18 cellular contexts compared by ENCODE assay signal in the genomic region with DNA sequence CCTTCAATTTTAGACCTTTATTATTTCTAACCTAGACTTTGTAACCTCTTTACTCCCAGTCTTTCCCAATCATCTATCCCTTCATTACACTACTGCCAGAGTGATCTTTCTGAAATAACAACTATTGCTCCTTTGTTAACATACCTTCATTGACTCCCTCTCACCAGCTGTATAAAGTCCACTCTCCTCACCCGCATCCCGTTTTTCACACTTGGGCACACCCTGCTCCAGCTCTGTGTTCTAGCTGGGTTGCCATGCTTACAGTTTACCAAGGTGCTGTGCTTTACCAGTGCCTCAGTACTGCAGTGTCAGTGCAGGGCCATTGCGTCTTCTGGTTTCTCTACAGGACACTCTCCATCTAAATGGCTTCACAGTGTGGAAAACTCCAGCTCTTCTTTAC.
A peak's percentile ranks its signal among the peaks of the same experiment; 100 is the strongest.
DNase-seq lines count a peak whose midpoint lies in the region; ATAC-seq and TF ChIP-seq lines count a peak whose summit lies in the region.
"Had no signal": no experiment of that assay in that cellular context is flagged by ENCODE, and none has a peak within 500 bp of the region (broad histone marks: within the 10 kb centered on the region; RNA-seq: fewer than 3 reads in every experiment).

No MANE protein-coding gene starts in this region.

- H3K23ac ChIP-seq in mesenchymal stem cell (ENCODE audit: low read length in 2 of 2), result peak overlapping the region in 1 of 2 experiments; percentile 34

- POLR2A ChIA-PET in SK-N-SH (lab: Yijun Ruan, JAX), result interaction anchor here (0.6 kb wide), 1 partner anchor 148 kb away, joined by 4 read pairs; the partner anchor contains the start of gene NFIA

- no peak overlapping the region for H2BK5ac ChIP-seq in mesenchymal stem cell (ENCODE audit: low read depth, low read length, poor library complexity, severe bottlenecking)

- no peak overlapping the region for H3K9ac ChIP-seq in endocrine pancreas (ENCODE audit: control insufficient read depth, insufficient read depth, low read length)
- no peak overlapping the region for H3K9ac ChIP-seq in mesenchymal stem cell (ENCODE audit: low read length)
- H3K9ac ChIP-seq in SK-N-SH, result no peak overlapping the region

- DNase-seq in left ventricle myocardium superior (no peak), left ventricle myocardium inferior (no peak), mesenchymal stem cell (no peak), NCI-H510A (lab: John Stamatoyannopoulos, UW) (no peak), AG08396 (ENCODE audit: low spot score) (no peak), SK-N-SH (no peak)
- no peak for DNase-seq in activated CD4-positive, alpha-beta T cell treated with anti-CD3 and anti-CD28 coated beads for 48 hours
- DNase-seq: COR-L47, DMS153, EL, IMR-90, NCI-H1417, NCI-H2029 treated with DMSO at 0.1 percent for 48 hours, NCI-H2227 treated with DMSO at 0.1 percent for 48 hours, NCI-H82, SHP77 had no signal

- H4K20me1 ChIP-seq in SK-N-SH (ENCODE audit: insufficient read depth), result no peaks in the 10 kb centered on the region

- H3K9me3 ChIP-seq in left ventricle myocardium inferior (replicated peaks), result no peaks in the 10 kb centered on the region
- no peaks in the 10 kb centered on the region for H3K9me3 ChIP-seq in endocrine pancreas (ENCODE audit: control insufficient read depth, low read length)
- no peaks in the 10 kb centered on the region for H3K9me3 ChIP-seq in mesenchymal stem cell (ENCODE audit: control insufficient read depth, low read length)
- H3K9me3 ChIP-seq in SK-N-SH, result no peaks in the 10 kb centered on the region

- WGBS in mesenchymal stem cell, result 91% methylated on average over 3 of the region's 3 CpGs
- 91% methylated on average over 3 of the region's 3 CpGs for WGBS in SK-N-SH (ENCODE audit: low lambda C conversion rate)

- H2AFZ ChIP-seq in mesenchymal stem cell (ENCODE audit: low read depth, low read length) (no peak overlapping the region), SK-N-SH (ENCODE audit: low read depth) (no peak overlapping the region)

- no peak overlapping the region for H2AK5ac ChIP-seq in mesenchymal stem cell (ENCODE audit: low read length, severe bottlenecking)

- ATAC-seq in left ventricle myocardium superior, result peak; percentile 31

- no peaks in the 10 kb centered on the region for H3F3A ChIP-seq in SK-N-SH (replicated peaks; ENCODE audit: insufficient read depth)

- TF ChIP-seq EP300 in SK-N-SH (IDR thresholded peaks at IDR 0.05; ENCODE audit: borderline replicate concordance in 1 of 2, low read depth in 1 of 2, low read length in 1 of 2), result no peak

- H2BK120ac ChIP-seq in mesenchymal stem cell (ENCODE audit: low read depth, low read length), result no peak overlapping the region

- no peak overlapping the region for H3K4ac ChIP-seq in mesenchymal stem cell (ENCODE audit: low read depth in 1 of 2, low read length in 2 of 2)

- no peak overlapping the region for H4K91ac ChIP-seq in mesenchymal stem cell (ENCODE audit: low read length)

- H3K27ac ChIP-seq in left ventricle myocardium inferior (replicated peaks), result no peak overlapping the region
- no peak overlapping the region for H3K27ac ChIP-seq in mesenchymal stem cell (ENCODE audit: low read length, poor library complexity, severe bottlenecking)
- H3K27ac ChIP-seq in SK-N-SH (ENCODE audit: low read depth in 2 of 2, low read length in 1 of 2), result no peak overlapping the region
- H3K27ac ChIP-seq: C4-2B had no signal

- no peaks in the 10 kb centered on the region for H3K9me2 ChIP-seq in SK-N-SH

- H2BK15ac ChIP-seq in mesenchymal stem cell (ENCODE audit: low read depth, poor library complexity, severe bottlenecking), result peak overlapping the region; percentile 48

- CTCF ChIA-PET in SK-N-SH (lab: Yijun Ruan, JAX), result interaction anchor here (1.4 kb wide), 1 partner anchor 153 kb away, joined by 3 read pairs; no protein-coding TSS in a partner anchor

- no peak overlapping the region for H3K18ac ChIP-seq in mesenchymal stem cell (ENCODE audit: low read depth in 1 of 2, low read length in 2 of 2)

- H3K79me1 ChIP-seq in mesenchymal stem cell (replicated peaks; ENCODE audit: low read length, poor library complexity, severe bottlenecking), result no peaks in the 10 kb centered on the region

- H3K79me2 ChIP-seq in SK-N-SH (ENCODE audit: insufficient read depth), result no peaks in the 10 kb centered on the region

- no peak overlapping the region for H3K14ac ChIP-seq in mesenchymal stem cell (ENCODE audit: low read length in 2 of 2)

- no peak overlapping the region for H3K4me3 ChIP-seq in left ventricle myocardium inferior
- H3K4me3 ChIP-seq in endocrine pancreas (ENCODE audit: control insufficient read depth, insufficient read depth, low read length), result peak overlapping the region; percentile 3
- no peak overlapping the region for H3K4me3 ChIP-seq in mesenchymal stem cell (ENCODE audit: insufficient read depth in 1 of 2, low read depth in 1 of 2, low read length in 2 of 2)
- H3K4me3 ChIP-seq in SK-N-SH (ENCODE audit: low read depth in 2 of 2, low read length in 1 of 2), result no peak overlapping the region

- no peak overlapping the region for H2BK12ac ChIP-seq in mesenchymal stem cell (ENCODE audit: low read length in 2 of 2)

- H3K4me1 ChIP-seq in left ventricle myocardium inferior (peaks cover 47% of the 10 kb centered on the region), endocrine pancreas (ENCODE audit: control insufficient read depth, insufficient read depth, low read length) (peaks cover 3% of the 10 kb centered on the region), mesenchymal stem cell (ENCODE audit: control insufficient read depth, insufficient read depth, low read depth, low read length) (no peaks in the 10 kb centered on the region), SK-N-SH (ENCODE audit: control insufficient read depth in 1 of 2, insufficient read depth in 2 of 2, low read depth in 1 of 2, low read length in 1 of 2) (peaks cover 0 to 24% of the 10 kb centered on the region in 2 experiments)

- TF ChIP-seq CTCF in left ventricle myocardium inferior (IDR thresholded peaks at IDR 0.05; ENCODE audit: borderline replicate concordance) (no peak), SK-N-SH (IDR thresholded peaks at IDR 0.05) (no peak)

- no peak for TF ChIP-seq RAD21 in SK-N-SH (IDR thresholded peaks at IDR 0.05; ENCODE audit: low read length)

- H3K36me3 ChIP-seq in left ventricle myocardium inferior (no peaks in the 10 kb centered on the region), endocrine pancreas (ENCODE audit: control insufficient read depth, insufficient read depth, low read length) (no peaks in the 10 kb centered on the region), mesenchymal stem cell (ENCODE audit: control insufficient read depth in 1 of 2, insufficient read depth in 2 of 2, low read depth in 1 of 2, low read length in 2 of 2) (no peaks in the 10 kb centered on the region), SK-N-SH (replicated peaks in 1 of 2; ENCODE audit: control insufficient read depth in 1 of 2, insufficient read depth in 2 of 2, low read length in 1 of 2) (no peaks in the 10 kb centered on the region)

- intact Hi-C loops in left ventricle myocardium superior (cut with micrococcal nuclease), result no loop called here
- intact Hi-C loops in left ventricle myocardium inferior (cut with micrococcal nuclease), result no loop called here

- H3K27me3 ChIP-seq in left ventricle myocardium inferior (ENCODE audit: low read depth) (no peaks in the 10 kb centered on the region), endocrine pancreas (ENCODE audit: control insufficient read depth, insufficient read depth, low read length) (no peaks in the 10 kb centered on the region), mesenchymal stem cell (ENCODE audit: control insufficient read depth in 1 of 2, insufficient read depth in 1 of 2, low read length in 2 of 2) (no peaks in the 10 kb centered on the region), SK-N-SH (ENCODE audit: insufficient read depth) (no peaks in the 10 kb centered on the region)

- no peak overlapping the region for H3K4me2 ChIP-seq in mesenchymal stem cell (ENCODE audit: low read length, poor library complexity, severe bottlenecking)
- no peak overlapping the region for H3K4me2 ChIP-seq in SK-N-SH

- no peak overlapping the region for H4K8ac ChIP-seq in mesenchymal stem cell (ENCODE audit: low read length)

TF ChIP-seq in SK-N-SH, 30 proteins besides CTCF, POLR2A, EP300 and RAD21:
- TF ChIP-seq FOXJ3 (CRISPR knock-in tag; IDR thresholded peaks at IDR 0.05) (no peak), YY1 (IDR thresholded peaks at IDR 0.05; ENCODE audit: low read depth) (no peak), JUND (IDR thresholded peaks at IDR 0.05) (no peak), NRF1 (IDR thresholded peaks at IDR 0.05; ENCODE audit: low read depth, low read length) (no peak), NFIC (IDR thresholded peaks at IDR 0.05; ENCODE audit: borderline replicate concordance) (no peak), FOSL2 (IDR thresholded peaks at IDR 0.05; ENCODE audit: borderline replicate concordance, low read depth) (no peak), EZH2phosphoT487 (IDR thresholded peaks at IDR 0.05; ENCODE audit: borderline replicate concordance, low read depth) (no peak), TCF12 (IDR thresholded peaks at IDR 0.05) (no peak)
- TF ChIP-seq, protein P1, sequence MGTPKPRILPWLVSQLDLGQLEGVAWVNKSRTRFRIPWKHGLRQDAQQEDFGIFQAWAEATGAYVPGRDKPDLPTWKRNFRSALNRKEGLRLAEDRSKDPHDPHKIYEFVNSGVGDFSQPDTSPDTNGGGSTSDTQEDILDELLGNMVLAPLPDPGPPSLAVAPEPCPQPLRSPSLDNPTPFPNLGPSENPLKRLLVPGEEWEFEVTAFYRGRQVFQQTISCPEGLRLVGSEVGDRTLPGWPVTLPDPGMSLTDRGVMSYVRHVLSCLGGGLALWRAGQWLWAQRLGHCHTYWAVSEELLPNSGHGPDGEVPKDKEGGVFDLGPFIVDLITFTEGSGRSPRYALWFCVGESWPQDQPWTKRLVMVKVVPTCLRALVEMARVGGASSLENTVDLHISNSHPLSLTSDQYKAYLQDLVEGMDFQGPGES (IDR thresholded peaks at IDR 0.05; ENCODE audit: low read depth, low read length), result no peak
TF ChIP-seq in SK-N-SH: peak in this region for 0.
